1 cellular context compared by ENCODE assay signal in the genomic region with DNA sequence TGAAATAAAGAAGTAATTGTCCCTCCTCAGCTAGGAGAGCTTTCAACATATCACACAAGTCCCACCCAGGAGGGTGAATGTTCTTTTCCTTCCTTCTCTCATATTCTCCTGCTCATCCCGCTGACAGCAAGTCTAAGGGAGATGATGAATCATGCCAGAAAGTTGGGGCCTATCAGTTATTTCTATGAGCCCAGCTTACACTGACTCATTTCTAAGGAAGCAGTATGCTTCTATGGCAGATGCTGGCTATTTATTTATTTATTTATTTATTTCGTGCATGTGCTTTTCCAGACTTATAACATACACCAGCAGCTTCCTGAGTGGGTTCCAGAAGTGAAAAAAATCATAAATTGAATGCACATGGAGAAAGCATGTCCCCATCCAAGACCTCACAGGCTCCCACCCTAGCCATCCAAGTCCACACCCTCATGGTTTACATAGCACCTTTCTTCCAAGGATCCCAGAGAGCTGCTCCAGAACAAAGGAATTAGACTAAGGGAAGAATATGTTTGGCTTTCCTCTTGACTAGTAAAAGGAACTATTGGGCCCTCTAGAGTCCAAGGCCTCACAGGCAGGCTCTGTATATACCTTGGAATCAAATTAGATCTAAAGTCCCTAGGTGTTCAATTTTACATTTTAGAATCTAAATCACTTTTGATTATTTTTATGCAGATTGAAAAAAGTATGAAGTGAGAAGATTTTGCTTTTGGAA.
TF ChIP-seq lines count a peak whose summit lies in the region.

No MANE protein-coding gene starts in this region.

TF ChIP-seq in K562, 482 proteins besides CTCF, POLR2A, EP300 and RAD21 (continued from another document and continues in another):
- TF ChIP-seq CREB5 (CRISPR knock-in tag; IDR thresholded peaks at IDR 0.05) (no peak), ZNF24 (IDR thresholded peaks at IDR 0.05) (no peak), SMARCE1 (IDR thresholded peaks at IDR 0.05) (peak; percentile 48; the same call in 1 of the 2 replicates), EWSR1 (IDR thresholded peaks at IDR 0.05; ENCODE audit: borderline replicate concordance, low read depth, partially characterized antibody) (no peak), CBFA2T3 (IDR thresholded peaks at IDR 0.05) (peak; percentile 36; the same call in 1 of the 2 replicates), SLC30A9 (CRISPR knock-in tag; IDR thresholded peaks at IDR 0.05) (no peak), FOXP1 (CRISPR knock-in tag; IDR thresholded peaks at IDR 0.05) (no peak), NFXL1 (CRISPR knock-in tag; IDR thresholded peaks at IDR 0.05) (no peak), ZNF583 (CRISPR knock-in tag; IDR thresholded peaks at IDR 0.05) (no peak), RCOR1 (IDR thresholded peaks at IDR 0.05; ENCODE audit: borderline replicate concordance in 1 of 2, low read depth in 2 of 2, low read length in 2 of 2) (0 out of 4 replicates have a peak, but pooled peaks of 1 of the 2 experiments have one; percentile 8), ZBTB43 (CRISPR knock-in tag; IDR thresholded peaks at IDR 0.05) (no peak), ZNF518B (CRISPR knock-in tag; IDR thresholded peaks at IDR 0.05) (no peak), ETS1 (conservative IDR thresholded peaks at IDR 0.05; ENCODE audit: control insufficient read depth, low read depth, low read length) (no peak), SMAD4 (CRISPR knock-in tag; conservative IDR thresholded peaks at IDR 0.05) (no peak), NCOA1 (IDR thresholded peaks at IDR 0.05; ENCODE audit: low read depth) (no peak), GTF3C2 (IDR thresholded peaks at IDR 0.05; ENCODE audit: borderline replicate concordance, extremely low read depth, insufficient read length) (no peak), ZBTB7A (IDR thresholded peaks at IDR 0.05; ENCODE audit: borderline replicate concordance, control insufficient read depth, low read depth, low read length) (no peak), KAT8 (IDR thresholded peaks at IDR 0.05; ENCODE audit: low read depth) (no peak), PBX2 (CRISPR knock-in tag; IDR thresholded peaks at IDR 0.05; ENCODE audit: low read depth) (no peak), PBX2 (tag; conservative IDR thresholded peaks at IDR 0.05; ENCODE audit: low read depth) (peak; percentile 66), POLR2AphosphoS5 (IDR thresholded peaks at IDR 0.05; ENCODE audit: control insufficient read depth, insufficient read depth, low read depth, low read length) (no peak), NCOA4 (IDR thresholded peaks at IDR 0.05; ENCODE audit: partially characterized antibody) (no peak), GATAD2A (IDR thresholded peaks at IDR 0.05) (no peak), KLF13 (tag; IDR thresholded peaks at IDR 0.05; ENCODE audit: borderline replicate concordance, low read depth) (no peak)
- TF ChIP-seq, protein P1, sequence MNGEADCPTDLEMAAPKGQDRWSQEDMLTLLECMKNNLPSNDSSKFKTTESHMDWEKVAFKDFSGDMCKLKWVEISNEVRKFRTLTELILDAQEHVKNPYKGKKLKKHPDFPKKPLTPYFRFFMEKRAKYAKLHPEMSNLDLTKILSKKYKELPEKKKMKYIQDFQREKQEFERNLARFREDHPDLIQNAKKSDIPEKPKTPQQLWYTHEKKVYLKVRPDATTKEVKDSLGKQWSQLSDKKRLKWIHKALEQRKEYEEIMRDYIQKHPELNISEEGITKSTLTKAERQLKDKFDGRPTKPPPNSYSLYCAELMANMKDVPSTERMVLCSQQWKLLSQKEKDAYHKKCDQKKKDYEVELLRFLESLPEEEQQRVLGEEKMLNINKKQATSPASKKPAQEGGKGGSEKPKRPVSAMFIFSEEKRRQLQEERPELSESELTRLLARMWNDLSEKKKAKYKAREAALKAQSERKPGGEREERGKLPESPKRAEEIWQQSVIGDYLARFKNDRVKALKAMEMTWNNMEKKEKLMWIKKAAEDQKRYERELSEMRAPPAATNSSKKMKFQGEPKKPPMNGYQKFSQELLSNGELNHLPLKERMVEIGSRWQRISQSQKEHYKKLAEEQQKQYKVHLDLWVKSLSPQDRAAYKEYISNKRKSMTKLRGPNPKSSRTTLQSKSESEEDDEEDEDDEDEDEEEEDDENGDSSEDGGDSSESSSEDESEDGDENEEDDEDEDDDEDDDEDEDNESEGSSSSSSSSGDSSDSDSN (IDR thresholded peaks at IDR 0.05; ENCODE audit: borderline replicate concordance in 1 of 2, low read depth in 2 of 2, low read length in 2 of 2), result no peak
- TF ChIP-seq, protein P2, sequence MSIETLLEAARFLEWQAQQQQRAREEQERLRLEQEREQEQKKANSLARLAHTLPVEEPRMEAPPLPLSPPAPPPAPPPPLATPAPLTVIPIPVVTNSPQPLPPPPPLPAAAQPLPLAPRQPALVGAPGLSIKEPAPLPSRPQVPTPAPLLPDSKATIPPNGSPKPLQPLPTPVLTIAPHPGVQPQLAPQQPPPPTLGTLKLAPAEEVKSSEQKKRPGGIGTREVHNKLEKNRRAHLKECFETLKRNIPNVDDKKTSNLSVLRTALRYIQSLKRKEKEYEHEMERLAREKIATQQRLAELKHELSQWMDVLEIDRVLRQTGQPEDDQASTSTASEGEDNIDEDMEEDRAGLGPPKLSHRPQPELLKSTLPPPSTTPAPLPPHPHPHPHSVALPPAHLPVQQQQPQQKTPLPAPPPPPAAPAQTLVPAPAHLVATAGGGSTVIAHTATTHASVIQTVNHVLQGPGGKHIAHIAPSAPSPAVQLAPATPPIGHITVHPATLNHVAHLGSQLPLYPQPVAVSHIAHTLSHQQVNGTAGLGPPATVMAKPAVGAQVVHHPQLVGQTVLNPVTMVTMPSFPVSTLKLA (conservative IDR thresholded peaks at IDR 0.05), result 0 out of 4 replicates have a peak, but pooled peaks of 1 of the 2 experiments have one; percentile 9
- TF ChIP-seq, protein P3, sequence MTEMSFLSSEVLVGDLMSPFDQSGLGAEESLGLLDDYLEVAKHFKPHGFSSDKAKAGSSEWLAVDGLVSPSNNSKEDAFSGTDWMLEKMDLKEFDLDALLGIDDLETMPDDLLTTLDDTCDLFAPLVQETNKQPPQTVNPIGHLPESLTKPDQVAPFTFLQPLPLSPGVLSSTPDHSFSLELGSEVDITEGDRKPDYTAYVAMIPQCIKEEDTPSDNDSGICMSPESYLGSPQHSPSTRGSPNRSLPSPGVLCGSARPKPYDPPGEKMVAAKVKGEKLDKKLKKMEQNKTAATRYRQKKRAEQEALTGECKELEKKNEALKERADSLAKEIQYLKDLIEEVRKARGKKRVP (CRISPR knock-in tag; IDR thresholded peaks at IDR 0.05), result no peak
- TF ChIP-seq, protein P4, sequence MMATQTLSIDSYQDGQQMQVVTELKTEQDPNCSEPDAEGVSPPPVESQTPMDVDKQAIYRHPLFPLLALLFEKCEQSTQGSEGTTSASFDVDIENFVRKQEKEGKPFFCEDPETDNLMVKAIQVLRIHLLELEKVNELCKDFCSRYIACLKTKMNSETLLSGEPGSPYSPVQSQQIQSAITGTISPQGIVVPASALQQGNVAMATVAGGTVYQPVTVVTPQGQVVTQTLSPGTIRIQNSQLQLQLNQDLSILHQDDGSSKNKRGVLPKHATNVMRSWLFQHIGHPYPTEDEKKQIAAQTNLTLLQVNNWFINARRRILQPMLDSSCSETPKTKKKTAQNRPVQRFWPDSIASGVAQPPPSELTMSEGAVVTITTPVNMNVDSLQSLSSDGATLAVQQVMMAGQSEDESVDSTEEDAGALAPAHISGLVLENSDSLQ (IDR thresholded peaks at IDR 0.05), result peak; percentile 56
- TF ChIP-seq, protein P5, sequence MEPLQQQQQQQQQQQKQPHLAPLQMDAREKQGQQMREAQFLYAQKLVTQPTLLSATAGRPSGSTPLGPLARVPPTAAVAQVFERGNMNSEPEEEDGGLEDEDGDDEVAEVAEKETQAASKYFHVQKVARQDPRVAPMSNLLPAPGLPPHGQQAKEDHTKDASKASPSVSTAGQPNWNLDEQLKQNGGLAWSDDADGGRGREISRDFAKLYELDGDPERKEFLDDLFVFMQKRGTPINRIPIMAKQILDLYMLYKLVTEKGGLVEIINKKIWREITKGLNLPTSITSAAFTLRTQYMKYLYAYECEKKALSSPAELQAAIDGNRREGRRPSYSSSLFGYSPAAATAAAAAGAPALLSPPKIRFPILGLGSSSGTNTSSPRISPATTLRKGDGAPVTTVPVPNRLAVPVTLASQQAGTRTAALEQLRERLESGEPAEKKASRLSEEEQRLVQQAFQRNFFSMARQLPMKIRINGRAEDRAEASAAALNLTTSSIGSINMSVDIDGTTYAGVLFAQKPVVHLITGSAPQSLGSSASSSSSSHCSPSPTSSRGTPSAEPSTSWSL (CRISPR knock-in tag; IDR thresholded peaks at IDR 0.05; ENCODE audit: borderline replicate concordance), result no peak
